Comparison of ENCODE assay signal across 22 cellular contexts in genomic region chr9:137369911-137370630, GRCh38. TPM values are rescaled to one million over a fixed set of nuclear protein-coding genes. Genes with fewer than 3 reads are reported as not detected.
DNase-seq lines count a peak whose midpoint lies in the region; ATAC-seq, FAIRE-seq and TF ChIP-seq lines count a peak whose summit lies in the region.
"Had no signal": no experiment of that assay in that cellular context is flagged by ENCODE, and none has a peak within 500 bp of the region (broad histone marks: within the 10 kb centered on the region; RNA-seq: fewer than 3 reads in every experiment).

No MANE protein-coding gene starts in this region.

- no peaks in the 10 kb centered on the region for H3K36me3 ChIP-seq in Panc1 (ENCODE audit: control insufficient read depth, insufficient read depth, low read length)
- no peaks in the 10 kb centered on the region for H3K36me3 ChIP-seq in astrocyte (ENCODE audit: insufficient read depth, low read length)
- no peaks in the 10 kb centered on the region for H3K36me3 ChIP-seq in osteoblast (ENCODE audit: insufficient read depth, low read length)
- H3K36me3 ChIP-seq in gastrocnemius medialis: no peaks in the 10 kb centered on the region
- H3K36me3 ChIP-seq: adrenal gland had no signal

- H3K4me2 ChIP-seq in astrocyte (ENCODE audit: low read length) (no peak overlapping the region), osteoblast (ENCODE audit: insufficient read depth, low read length) (no peak overlapping the region)

- peaks cover 2% of the 10 kb centered on the region for H3K27me3 Mint-ChIP-seq in astrocyte (ENCODE audit: low read depth, unreplicated experiment)
- H3K27me3 Mint-ChIP-seq: activated CD8-positive, alpha-beta T cell treated with anti-CD3 and anti-CD28 coated beads for 36 hours; CD4-positive, alpha-beta T cell; naive B cell had no signal

- no peaks in the 10 kb centered on the region for H3K4me1 Mint-ChIP-seq in astrocyte (ENCODE audit: low read depth, unreplicated experiment)

- H2AFZ ChIP-seq in astrocyte (ENCODE audit: low read depth, low read length) (no peak overlapping the region), osteoblast (ENCODE audit: low read length) (no peak overlapping the region)

- peak overlapping the region; percentile 34 for H3K27ac Mint-ChIP-seq in astrocyte (ENCODE audit: unreplicated experiment)
- H3K27ac Mint-ChIP-seq: activated CD8-positive, alpha-beta T cell treated with anti-CD3 and anti-CD28 coated beads for 36 hours; CD4-positive, alpha-beta T cell; HFFc6; naive B cell had no signal

- in situ Hi-C loops in Panc1 (cut with HindIII; ENCODE audit: low pct_unique_long_range_greater_than_20kb, low sequenced_read_pairs): no loop called here
- in situ Hi-C loops in gastrocnemius medialis (cut with MboI; ENCODE audit: low sequenced_read_pairs in 4 of 4): no loop called here

- ATAC-seq in Panc1 (peak; percentile 14; the same call in 1 of the 2 replicates), left lobe of liver (no peak), gastrocnemius medialis (no peak)
- ATAC-seq: activated CD8-positive, alpha-beta T cell treated with anti-CD3 and anti-CD28 coated beads for 36 hours had no signal

- no peaks in the 10 kb centered on the region for H3K27me3 ChIP-seq in Panc1 (ENCODE audit: control insufficient read depth, insufficient read depth, low read length)
- peaks cover 2% of the 10 kb centered on the region for H3K27me3 ChIP-seq in astrocyte (ENCODE audit: insufficient read depth, low read length)
- no peaks in the 10 kb centered on the region for H3K27me3 ChIP-seq in osteoblast (ENCODE audit: insufficient read depth, low read length)
- no peaks in the 10 kb centered on the region for H3K27me3 ChIP-seq in gastrocnemius medialis
- H3K27me3 ChIP-seq: adrenal gland had no signal

- H3K4me3 Mint-ChIP-seq in astrocyte (ENCODE audit: unreplicated experiment): no peak overlapping the region
- H3K4me3 Mint-ChIP-seq: activated CD8-positive, alpha-beta T cell treated with anti-CD3 and anti-CD28 coated beads for 36 hours; CD4-positive, alpha-beta T cell; HFFc6; naive B cell had no signal

- peaks cover 12% of the 10 kb centered on the region for H3K36me3 Mint-ChIP-seq in astrocyte (ENCODE audit: low read depth, unreplicated experiment)
- H3K36me3 Mint-ChIP-seq: naive B cell had no signal

- H3K27ac ChIP-seq in Panc1 (ENCODE audit: low read length) (no peak overlapping the region), astrocyte (ENCODE audit: low read depth, low read length) (no peak overlapping the region), osteoblast (ENCODE audit: low read depth, low read length) (no peak overlapping the region), gastrocnemius medialis (no peak overlapping the region)
- H3K27ac ChIP-seq: adrenal gland had no signal

- no peak for TF ChIP-seq POLR2A in gastrocnemius medialis (IDR thresholded peaks at IDR 0.05)

- H4K20me1 ChIP-seq in astrocyte (ENCODE audit: insufficient read depth, low read length) (peaks cover 3% of the 10 kb centered on the region), osteoblast (ENCODE audit: insufficient read depth, low read length) (no peaks in the 10 kb centered on the region)

- H3K4me1 ChIP-seq in Panc1 (ENCODE audit: control insufficient read depth, insufficient read depth, low read length): no peaks in the 10 kb centered on the region
- H3K4me1 ChIP-seq in astrocyte (ENCODE audit: insufficient read depth, low read length): no peaks in the 10 kb centered on the region
- no peaks in the 10 kb centered on the region for H3K4me1 ChIP-seq in osteoblast (ENCODE audit: insufficient read depth, low read length)
- no peaks in the 10 kb centered on the region for H3K4me1 ChIP-seq in gastrocnemius medialis
- H3K4me1 ChIP-seq: adrenal gland had no signal

- no peak for FAIRE-seq in astrocyte (lab: Jason Lieb, UNC)
- FAIRE-seq: K562 had no signal

- CTCF ChIA-PET in Panc1 (lab: Charles Lee): interaction anchor here (0.6 kb wide), 1 partner anchor 311 kb away, joined by 5 read pairs; no protein-coding TSS in a partner anchor

- no peak overlapping the region for H3K9ac ChIP-seq in astrocyte (ENCODE audit: low read length)

- TF ChIP-seq CTCF in Panc1 (IDR thresholded peaks at IDR 0.05) (no peak), astrocyte (IDR thresholded peaks at IDR 0.05; ENCODE audit: insufficient read depth, low read depth, low read length) (no peak), osteoblast (IDR thresholded peaks at IDR 0.05; ENCODE audit: extremely low read depth, low read depth, low read length) (no peak), gastrocnemius medialis (IDR thresholded peaks at IDR 0.05 in 4 of 5, conservative IDR thresholded peaks at IDR 0.05 in 1 of 5) (no peak)

- H3K9me3 Mint-ChIP-seq in astrocyte (ENCODE audit: unreplicated experiment): no peaks in the 10 kb centered on the region
- H3K9me3 Mint-ChIP-seq: activated CD8-positive, alpha-beta T cell treated with anti-CD3 and anti-CD28 coated beads for 36 hours; CD4-positive, alpha-beta T cell had no signal

- POLR2A ChIA-PET in Panc1 (lab: Charles Lee): no interaction called here

- no peak for DNase-seq in Panc1 (ENCODE audit: low read depth, low spot score)
- no peak for DNase-seq in astrocyte (ENCODE audit: low read depth)
- peak; percentile 26 for DNase-seq in left lobe of liver (ENCODE audit: low spot score)
- DNase-seq in osteoblast (ENCODE audit: insufficient read length, low spot score, missing footprints): peak; percentile 80
- DNase-seq in T-helper 2 cell: no peak
- no peak for DNase-seq in gastrocnemius medialis
- no peak for DNase-seq in SHP77 (lab: John Stamatoyannopoulos, UW)
- DNase-seq: activated CD8-positive, alpha-beta T cell treated with anti-CD3 and anti-CD28 coated beads for 36 hours; activated T-cell treated with anti-CD3 and anti-CD28 coated beads for 4 hours; CD4-positive, alpha-beta T cell; cortex of kidney; HFFc6; mesenchymal stem cell; naive B cell; NCI-H1417; NCI-H2081; NCI-H774; stimulated activated CD8-positive, alpha-beta memory T cell treated with anti-CD3 and anti-CD28 coated beads, Interleukin-4, amount 100 ng/mL, for 48 hours; T1000; trophoblast cell had no signal

- H3K79me2 ChIP-seq in astrocyte (ENCODE audit: insufficient read depth, low read length) (no peaks in the 10 kb centered on the region), osteoblast (ENCODE audit: insufficient read depth, low read length) (no peaks in the 10 kb centered on the region)

- intact Hi-C loops in Panc1 (cut with micrococcal nuclease; ENCODE audit: unreplicated experiment) (no loop called here), gastrocnemius medialis (cut with DNase I; ENCODE audit: low total_unique reads) (no loop called here)

- H3K4me3 ChIP-seq in Panc1 (ENCODE audit: low read depth in 2 of 2, low read length in 2 of 2) (no peak overlapping the region), astrocyte (ENCODE audit: insufficient read depth, low read depth, low read length) (no peak overlapping the region), osteoblast (ENCODE audit: insufficient read depth, low read length) (no peak overlapping the region), gastrocnemius medialis (no peak overlapping the region)
- H3K4me3 ChIP-seq: adrenal gland, K562 had no signal

- BruUV-seq in Panc1 (replicated peaks; lab: Mats Ljungman, UMichigan): no TSS peak

- H3K9me3 ChIP-seq in Panc1 (ENCODE audit: control insufficient read depth, insufficient read depth, low read depth, low read length) (no peaks in the 10 kb centered on the region), astrocyte (ENCODE audit: insufficient read depth, low read depth, low read length) (no peaks in the 10 kb centered on the region), osteoblast (ENCODE audit: low read depth, low read length) (no peaks in the 10 kb centered on the region), gastrocnemius medialis (no peaks in the 10 kb centered on the region)
- H3K9me3 ChIP-seq: adrenal gland had no signal

RNA-seq across cellular contexts. Expression of gene EXD3, which starts 52.9 kb away (rescaled TPM):
- total RNA-seq in Panc1 (2021; ENCODE audit: unreplicated experiment): 9.2 TPM
- polyA plus RNA-seq in Panc1 (2012; ENCODE audit: insufficient read length): 14.6 TPM
- 8.5 and 9.4 TPM in 2 replicates for total RNA-seq in astrocyte
- total RNA-seq in left lobe of liver: 19.3 TPM
- total RNA-seq in osteoblast: 7.6 and 10.0 TPM in 2 replicates
- total RNA-seq in gastrocnemius medialis: 10 to 100 TPM in 1 of 4 donors, 1 to 10 TPM in 3; 4.8 to 12.5 (median 6.4) TPM

RNA-seq across cellular contexts. Expression of gene NOXA1, which starts 53.1 kb away (rescaled TPM):
- total RNA-seq in Panc1 (2021; ENCODE audit: unreplicated experiment): 3.7 TPM
- 5.5 TPM for polyA plus RNA-seq in Panc1 (2012; ENCODE audit: insufficient read length)
- 0.50 and 0.84 TPM in 2 replicates for total RNA-seq in astrocyte
- 6.0 TPM for total RNA-seq in left lobe of liver
- 0.36 and 0.88 TPM in 2 replicates for total RNA-seq in osteoblast
- total RNA-seq in gastrocnemius medialis: 1 to 10 TPM in 3 of 4 donors, under 1 TPM in 1; 0.41 to 2.5 (median 1.8) TPM

Comparison
In these comparisons a context has a peak if more than half of its experiments do, and no peak if none do; other contexts are left out.
1. DNase-seq: peak in left lobe of liver (single experiment) and osteoblast (single experiment); none in Panc1 (single experiment), astrocyte (single experiment), T-helper 2 cell (0 of 5), gastrocnemius medialis (0 of 2) and SHP77 (0 of 2).